27 cellular contexts compared by ENCODE assay signal in the genomic region with DNA sequence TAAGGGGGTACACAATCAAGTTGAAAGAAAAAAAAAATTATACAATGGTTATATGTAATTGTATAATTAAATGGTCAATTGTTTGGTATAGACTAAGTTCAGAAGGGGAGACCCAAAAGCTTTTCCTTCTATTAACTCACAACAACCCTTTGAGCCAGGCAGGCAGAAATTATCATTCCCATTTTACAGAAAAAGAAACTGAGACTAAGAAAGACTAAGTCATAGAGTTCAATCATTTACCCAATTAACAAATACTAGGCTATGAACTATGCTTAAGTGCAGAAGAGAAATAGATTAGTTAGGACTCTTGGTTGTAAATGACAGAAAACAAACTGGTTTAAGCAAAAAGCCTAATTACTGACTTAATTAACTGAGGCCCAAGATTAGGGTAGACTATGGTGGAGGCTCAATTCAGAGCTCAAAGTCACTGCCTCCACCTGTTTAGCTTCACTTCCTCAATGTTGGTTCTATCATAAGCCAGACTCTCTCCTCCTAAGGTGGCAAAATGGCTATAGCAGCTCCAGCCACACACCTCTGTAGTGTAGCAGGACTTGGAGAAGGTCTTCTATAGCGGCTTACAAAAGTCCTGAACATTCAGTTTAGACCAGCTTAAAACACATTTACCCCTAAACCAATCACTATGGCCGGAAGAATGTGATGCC.
"Had no signal": no experiment of that assay in that cellular context is flagged by ENCODE, and none has a peak within 500 bp of the region (broad histone marks: within the 10 kb centered on the region; RNA-seq: fewer than 3 reads in every experiment).

No MANE protein-coding gene starts in this region.

- H3K9me3 ChIP-seq: esophagus squamous epithelium, heart right ventricle, left lung, mucosa of descending colon, thoracic aorta, tibial nerve, upper lobe of left lung had no signal

- H3K27me3 ChIP-seq: esophagus squamous epithelium, heart right ventricle, left lung, tibial nerve, upper lobe of left lung had no signal

- H3K36me3 ChIP-seq: left lung, thoracic aorta, upper lobe of left lung had no signal

- FAIRE-seq: endometrium, islet of Langerhans, urothelium cell line had no signal

- H2AFZ ChIP-seq: parathyroid adenoma had no signal

- H3K4me3 ChIP-seq: esophagus squamous epithelium, heart right ventricle, left lung, mucosa of descending colon, thoracic aorta, tibial nerve, upper lobe of left lung had no signal

- H3K27ac ChIP-seq: esophagus squamous epithelium, heart right ventricle, left lung, parathyroid adenoma, thoracic aorta, tibial nerve, upper lobe of left lung had no signal

- H3K9ac ChIP-seq: parathyroid adenoma had no signal

- ATAC-seq: effector memory CD8-positive, alpha-beta T cell; heart right ventricle; left cardiac atrium; left lung; mucosa of descending colon; natural killer cell treated with Interleukin-12 subunit alpha and Interleukin-12 subunit beta and Interleukin-15 and Interleukin-18, amount 100 ng/mL, for 72 hours; sciatic nerve; stimulated activated effector memory CD8-positive, alpha-beta T cell treated with anti-CD3 and anti-CD28 coated beads, Interleukin-12 subunit alpha, Interleukin-12 subunit beta, amount 100 ng/mL, for 72 hours; stimulated activated naive CD8-positive, alpha-beta T cell treated with anti-CD3 and anti-CD28 coated beads, Interleukin-15, Interleukin-2, amounts not matched to agents 100 U/mL and 50 U/mL, for 24 hours had no signal

- H3K4me1 ChIP-seq: left lung, parathyroid adenoma had no signal

- DNase-seq: cortex of kidney; effector memory CD8-positive, alpha-beta T cell; erythroblast; esophagus squamous epithelium; foreskin melanocyte; glutamatergic neuron; heart right ventricle; hippocampal formation; left cardiac atrium; left lung; mesenchymal stem cell; mucosa of descending colon; naive B cell; stimulated activated CD4-positive, alpha-beta T cell treated with anti-CD3 and anti-CD28 coated beads, Interleukin-2, amount 100 ng/mL, for 24 hours; stimulated activated CD4-positive, alpha-beta T cell treated with anti-CD3 and anti-CD28 coated beads, Interleukin-4, amount 100 ng/mL, for 24 hours; stimulated activated naive CD8-positive, alpha-beta T cell treated with anti-CD3 and anti-CD28 coated beads, Interleukin-15, Interleukin-2, amounts not matched to agents 100 U/mL and 50 U/mL, for 24 hours; substantia nigra; upper lobe of left lung had no signal
